ENCODE assay signal across 25 cellular contexts in the genomic region with DNA sequence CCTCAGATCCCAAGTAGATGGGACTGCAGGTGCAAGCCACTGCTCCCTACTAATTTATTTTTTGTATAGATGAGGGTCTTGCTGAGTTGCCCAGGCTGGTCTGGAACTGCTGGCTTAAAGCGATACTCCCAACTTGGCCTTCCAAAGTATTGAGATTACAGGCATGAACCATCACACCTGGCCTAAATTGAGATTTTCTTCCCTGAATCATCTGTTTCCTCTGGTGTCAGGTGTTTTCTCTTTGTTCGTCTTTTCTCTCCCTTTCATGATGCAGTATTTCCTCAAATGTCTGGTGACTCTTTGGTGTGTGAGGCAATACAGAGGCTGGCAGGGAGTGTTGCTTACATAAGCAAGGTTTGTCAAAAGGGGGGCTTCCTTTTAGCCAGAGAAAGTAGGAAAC. TPM values are rescaled to one million over a fixed set of nuclear protein-coding genes. Genes with fewer than 3 reads are reported as not detected.
"Had no signal": no experiment of that assay in that cellular context is flagged by ENCODE, and none has a peak within 500 bp of the region (broad histone marks: within the 10 kb centered on the region; RNA-seq: fewer than 3 reads in every experiment).

No MANE protein-coding gene starts in this region.

- H3K9me3 ChIP-seq: SK-N-SH had no signal

- H3K4me3 ChIP-seq: K562 had no signal

- DNase-seq: Kasumi-1, MM.1S, NCI-H1092, NCI-H1105 treated with DMSO at 0.1 percent for 48 hours, NCI-H1417 treated with DMSO at 0.1 percent for 48 hours, NCI-H146, NCI-H1694 treated with DMSO at 0.1 percent for 48 hours, NCI-H1930, NCI-H2081 treated with DMSO at 0.1 percent for 48 hours, NCI-H2171, NCI-H2227 treated with DMSO at 0.1 percent for 48 hours, NCI-H524, NCI-H526 treated with DMSO at 0.1 percent for 48 hours, NCI-H774, Right ventricle myocardium superior, RPMI8226, SK-N-SH, SW 1271 had no signal

- H3K27ac ChIP-seq: HL-60, KMS-11 had no signal

- FAIRE-seq: HTR-8/SVneo, K562, RCC 7860 had no signal

RNA-seq across cellular contexts. Expression of a gene that starts 27.6 kb away (rescaled TPM):
- total RNA-seq: K562, M059J, NCI-H460, Right ventricle myocardium superior had no signal
